ENCODE assay signal across 6 cellular contexts in genomic region chr9:41458394-41458793, GRCh38.
DNase-seq lines count a peak whose midpoint lies in the region; ATAC-seq, FAIRE-seq and TF ChIP-seq lines count a peak whose summit lies in the region.
"Not testable (repeated sequence)": the region's sequence is repeated elsewhere in the genome, so short reads cannot be mapped to it uniquely, and the experiment has no call there.

No MANE protein-coding gene starts in this region.

- H3K4me3 Mint-ChIP-seq in HFFc6: not testable (repeated sequence)

- H3K36me3 Mint-ChIP-seq in HFFc6 (ENCODE audit: low read depth): not testable (repeated sequence)

- dilution Hi-C loops in endothelial cell of umbilical vein (cut with MboI; ENCODE audit: extremely low pct_ligation_motif_present, low sequenced_read_pairs): not testable (repeated sequence)

- 0% methylated on average over 1 of the region's 1 CpG for WGBS in GM12878 (ENCODE audit: insufficient coverage, insufficient replicate concordance, low lambda C conversion rate, missing lambda C conversion rate)

- ATAC-seq in GM12878: not testable (repeated sequence)

- TF ChIP-seq EP300 in GM12878 (IDR thresholded peaks at IDR 0.05; ENCODE audit: borderline replicate concordance in 1 of 2, control insufficient read depth in 1 of 2, low read depth in 2 of 2, low read length in 2 of 2): not testable (repeated sequence)

- H3K27me3 Mint-ChIP-seq in HFFc6 (ENCODE audit: insufficient read depth): not testable (repeated sequence)

- H3K9me3 Mint-ChIP-seq in HFFc6: not testable (repeated sequence)

- not testable (repeated sequence) for H3K9me1 ChIP-seq in endothelial cell of umbilical vein (replicated peaks; ENCODE audit: control insufficient read depth, extremely low read depth, insufficient read depth, low read length)

- FAIRE-seq in GM12878 (lab: Jason Lieb, UNC); endothelial cell of umbilical vein (lab: Jason Lieb, UNC): not testable (repeated sequence)

- CTCF ChIA-PET in GM12878 (lab: Yijun Ruan, JAX); endothelial cell of umbilical vein (lab: Charles Lee): not testable (repeated sequence)

- H3K36me3 ChIP-seq in GM12878 (ENCODE audit: control insufficient read depth in 2 of 2, insufficient read depth in 2 of 2, low read length in 1 of 2); endothelial cell of umbilical vein (ENCODE audit: control insufficient read depth in 2 of 2, extremely low read depth in 1 of 2, insufficient read depth in 2 of 2, low read length in 2 of 2): not testable (repeated sequence)

- H3K27ac ChIP-seq in GM12878 (ENCODE audit: control insufficient read depth, insufficient read depth); endothelial cell of umbilical vein (ENCODE audit: insufficient read depth, low read depth, low read length): not testable (repeated sequence)

- not testable (repeated sequence) for H3K4me1 Mint-ChIP-seq in HFFc6 (ENCODE audit: low read depth)

- POLR2A ChIA-PET in GM12878 (lab: Charles Lee); endothelial cell of umbilical vein (lab: Charles Lee): not testable (repeated sequence)

- peak; percentile 0 for DNase-seq in HFFc6
- DNase-seq in amniotic epithelial cell (ENCODE audit: low read depth): peak; percentile 7
- DNase-seq in GM12878 (ENCODE audit: low read depth, low spot score): not testable (repeated sequence)
- peak; percentile 3 to 18 for DNase-seq in cardiac fibroblast (ENCODE audit: low read depth in 2 of 2)
- DNase-seq in endothelial cell of umbilical vein (ENCODE audit: low read depth, low spot score): peak; percentile 41
- peak; percentile 16 for DNase-seq in fibroblast of the aortic adventitia (ENCODE audit: low read depth)

- TF ChIP-seq CTCF in HFFc6 (IDR thresholded peaks at IDR 0.05); GM12878 (IDR thresholded peaks at IDR 0.05 in 2 of 3, conservative IDR thresholded peaks at IDR 0.05 in 1 of 3; ENCODE audit: control insufficient read depth in 2 of 3, extremely low read depth in 1 of 3, insufficient read depth in 1 of 3, low read depth in 3 of 3, low read length in 3 of 3); cardiac fibroblast (IDR thresholded peaks at IDR 0.05; ENCODE audit: low read depth, low read length); endothelial cell of umbilical vein (IDR thresholded peaks at IDR 0.05; ENCODE audit: extremely low read depth in 1 of 2, insufficient read depth in 1 of 2, low read depth in 1 of 2, low read length in 2 of 2); fibroblast of the aortic adventitia (IDR thresholded peaks at IDR 0.05; ENCODE audit: insufficient read depth, low read length): not testable (repeated sequence)

- TF ChIP-seq RAD21 in GM12878 (IDR thresholded peaks at IDR 0.05; ENCODE audit: insufficient read depth, low read depth, low read length): not testable (repeated sequence)

- in situ Hi-C loops in GM12878 (cut with MboI): not testable (repeated sequence)

- H2AFZ ChIP-seq in GM12878 (ENCODE audit: control insufficient read depth, low read depth, low read length); endothelial cell of umbilical vein (ENCODE audit: low read depth, low read length): not testable (repeated sequence)

- RAD21 ChIA-PET in GM12878 (lab: Charles Lee; ENCODE audit: unreplicated experiment): not testable (repeated sequence)

- H4K20me1 ChIP-seq in GM12878 (ENCODE audit: control insufficient read depth, insufficient read depth); endothelial cell of umbilical vein (replicated peaks; ENCODE audit: control insufficient read depth, extremely low read depth, insufficient read depth, low read length): not testable (repeated sequence)

- H3K9me3 ChIP-seq in GM12878 (replicated peaks; ENCODE audit: control insufficient read depth, insufficient read depth, low read length); endothelial cell of umbilical vein (replicated peaks; ENCODE audit: control insufficient read depth, insufficient read depth, low read length): not testable (repeated sequence)

- not testable (repeated sequence) for H3K4me3 ChIP-seq in GM12878; cardiac fibroblast (replicated peaks in 1 of 2; ENCODE audit: low read depth in 2 of 2, low read length in 2 of 2); endothelial cell of umbilical vein (replicated peaks in 1 of 3; ENCODE audit: insufficient read depth in 1 of 3, low read depth in 1 of 3, low read length in 3 of 3); fibroblast of the aortic adventitia (ENCODE audit: low read depth, low read length)

- not testable (repeated sequence) for H3K27ac Mint-ChIP-seq in HFFc6

- not testable (repeated sequence) for H3K4me1 ChIP-seq in GM12878 (ENCODE audit: control insufficient read depth, insufficient read depth, low read length); endothelial cell of umbilical vein (ENCODE audit: control insufficient read depth, extremely low read depth, insufficient read depth, low read length)

- not testable (repeated sequence) for BruUV-seq in GM12878 (replicated peaks; lab: Mats Ljungman, UMichigan); endothelial cell of umbilical vein (replicated peaks; lab: Mats Ljungman, UMichigan)

- not testable (repeated sequence) for TF ChIP-seq POLR2A in GM12878 (IDR thresholded peaks at IDR 0.05; ENCODE audit: low read depth, low read length); endothelial cell of umbilical vein (IDR thresholded peaks at IDR 0.05; ENCODE audit: low read depth, low read length)

- H3K27me3 ChIP-seq in GM12878 (replicated peaks in 1 of 2; ENCODE audit: control insufficient read depth in 2 of 2, insufficient read depth in 2 of 2, low read length in 1 of 2); endothelial cell of umbilical vein (ENCODE audit: control insufficient read depth in 2 of 2, insufficient read depth in 2 of 2, low read length in 2 of 2): not testable (repeated sequence)

- intact Hi-C loops in GM12878 (cut with micrococcal nuclease; ENCODE audit: unreplicated experiment); endothelial cell of umbilical vein (cut with micrococcal nuclease): not testable (repeated sequence)

- SMC1A ChIA-PET in GM12878 (lab: Charles Lee; ENCODE audit: uncharacterized antibody, unreplicated experiment): not testable (repeated sequence)

- not testable (repeated sequence) for H3K79me2 ChIP-seq in GM12878 (ENCODE audit: control insufficient read depth, insufficient read depth, low read length); endothelial cell of umbilical vein (ENCODE audit: control insufficient read depth, insufficient read depth, low read length)

- H3K4me2 ChIP-seq in GM12878 (ENCODE audit: control insufficient read depth, insufficient read depth); endothelial cell of umbilical vein (ENCODE audit: insufficient read depth, low read length): not testable (repeated sequence)

- not testable (repeated sequence) for H3K9ac ChIP-seq in GM12878 (ENCODE audit: control insufficient read depth, insufficient read depth, low read length); endothelial cell of umbilical vein (replicated peaks; ENCODE audit: extremely low read depth, insufficient read depth, low read length)

TF ChIP-seq in GM12878, 131 proteins besides CTCF, POLR2A, EP300 and RAD21:
- peak; percentile 58 for TF ChIP-seq JUNB (IDR thresholded peaks at IDR 0.05)
TF ChIP-seq in GM12878: peak in this region for 1; not testable (repeated sequence) for 130.
